23 cellular contexts compared by ENCODE assay signal in the genomic region with DNA sequence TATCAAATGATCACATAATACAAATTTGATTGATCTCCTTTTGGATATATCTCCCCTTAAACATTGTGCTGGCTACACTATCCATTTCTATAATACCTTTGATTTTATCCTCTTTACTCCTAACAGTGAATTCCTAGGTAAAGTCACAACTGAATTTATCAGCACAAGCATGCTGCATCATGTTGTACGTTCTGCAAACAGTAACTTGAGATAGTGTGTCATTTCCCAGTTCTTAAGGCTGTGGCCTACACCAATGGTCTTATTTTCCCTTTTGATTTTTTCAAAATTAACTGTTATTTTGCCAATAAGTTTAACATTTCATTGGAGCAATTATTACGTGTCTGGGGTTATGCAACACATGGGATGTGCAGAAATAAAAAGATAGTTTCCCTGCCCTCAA. TPM values are rescaled to one million over a fixed set of nuclear protein-coding genes. Genes with fewer than 3 reads are reported as not detected.
A peak's percentile ranks its signal among the peaks of the same experiment; 100 is the strongest.
DNase-seq lines count a peak whose midpoint lies in the region; ATAC-seq, FAIRE-seq and TF ChIP-seq lines count a peak whose summit lies in the region.
"Had no signal": no experiment of that assay in that cellular context is flagged by ENCODE, and none has a peak within 500 bp of the region (broad histone marks: within the 10 kb centered on the region; RNA-seq: fewer than 3 reads in every experiment).

No MANE protein-coding gene starts in this region.

- peaks cover 5% of the 10 kb centered on the region for H3K36me3 Mint-ChIP-seq in T-helper 17 cell (ENCODE audit: low read depth)

- H3K4me3 ChIP-seq in cardiac muscle cell (no peak overlapping the region), endothelial cell of umbilical vein (replicated peaks in 1 of 3; ENCODE audit: insufficient read depth in 1 of 3, low read depth in 1 of 3, low read length in 3 of 3) (no peak overlapping the region), mesenchymal stem cell (ENCODE audit: insufficient read depth in 1 of 2, low read depth in 1 of 2, low read length in 2 of 2) (no peak overlapping the region)
- H3K4me3 ChIP-seq: body of pancreas, GM12878, MG63, tibial nerve had no signal

- no peaks in the 10 kb centered on the region for H3K27me3 Mint-ChIP-seq in T-helper 17 cell
- no peaks in the 10 kb centered on the region for H3K27me3 Mint-ChIP-seq in stimulated activated naive CD8-positive, alpha-beta T cell treated with anti-CD3 and anti-CD28 coated beads, Interleukin-15, amount 100 ng/mL, for 72 hours

- H3K9ac ChIP-seq in endothelial cell of umbilical vein (replicated peaks; ENCODE audit: extremely low read depth, insufficient read depth, low read length) (peak overlapping the region; percentile 56), mesenchymal stem cell (ENCODE audit: low read length) (no peak overlapping the region)

- POLR2A ChIA-PET in endothelial cell of umbilical vein (lab: Charles Lee): interaction anchor here (1.0 kb wide), 1 partner anchor 38 kb away, joined by 4 read pairs; no protein-coding TSS in a partner anchor

- H3K4me3 Mint-ChIP-seq in T-helper 17 cell: peak overlapping the region; percentile 81
- peak overlapping the region; percentile 74 to 85 for H3K4me3 Mint-ChIP-seq in stimulated activated naive CD8-positive, alpha-beta T cell treated with anti-CD3 and anti-CD28 coated beads, Interleukin-15, amount 100 ng/mL, for 72 hours
- H3K4me3 Mint-ChIP-seq: neural crest cell had no signal

- H3K27ac Mint-ChIP-seq in T-helper 17 cell: peak overlapping the region; percentile 100
- peak overlapping the region in 1 of 2 donors; percentile 81 for H3K27ac Mint-ChIP-seq in stimulated activated naive CD8-positive, alpha-beta T cell treated with anti-CD3 and anti-CD28 coated beads, Interleukin-15, amount 100 ng/mL, for 72 hours

- peaks cover 0 to 10% of the 10 kb centered on the region in 2 donors for H3K9me3 Mint-ChIP-seq in stimulated activated naive CD8-positive, alpha-beta T cell treated with anti-CD3 and anti-CD28 coated beads, Interleukin-15, amount 100 ng/mL, for 72 hours
- H3K9me3 Mint-ChIP-seq: neural crest cell had no signal

- H4K20me1 ChIP-seq in endothelial cell of umbilical vein (replicated peaks; ENCODE audit: control insufficient read depth, extremely low read depth, insufficient read depth, low read length): no peaks in the 10 kb centered on the region

- H3K9me1 ChIP-seq in endothelial cell of umbilical vein (replicated peaks; ENCODE audit: control insufficient read depth, extremely low read depth, insufficient read depth, low read length): no peaks in the 10 kb centered on the region

- DNase-seq in cardiac muscle cell (ENCODE audit: low read depth in 1 of 2, low spot score in 1 of 2) (no peak), cardiac septum (ENCODE audit: low spot score) (no peak), T-helper 17 cell (no peak), endothelial cell of umbilical vein (ENCODE audit: low read depth, low spot score) (no peak), mesenchymal stem cell (no peak)
- no peak for DNase-seq in stimulated activated naive CD8-positive, alpha-beta T cell treated with anti-CD3 and anti-CD28 coated beads, Interleukin-15, amount 100 ng/mL, for 72 hours
- no peak for DNase-seq in stimulated activated CD8-positive, alpha-beta memory T cell treated with anti-CD3 and anti-CD28 coated beads, Interleukin-4, amount 100 ng/mL, for 48 hours
- DNase-seq: activated CD4-positive, alpha-beta T cell treated with anti-CD3 and anti-CD28 coated beads for 48 hours; activated gamma-delta T cell; body of pancreas; GDM1; heart right ventricle; mesendoderm; MG63; NCI-H187; NCI-H524 treated with DMSO at 0.1 percent for 48 hours had no signal

- no peak overlapping the region for H3K4ac ChIP-seq in mesenchymal stem cell (ENCODE audit: low read depth in 1 of 2, low read length in 2 of 2)

- intact Hi-C loops in cardiac septum (cut with DNase I) (no loop called here), endothelial cell of umbilical vein (cut with micrococcal nuclease) (loop anchor here (1.0 kb wide), 2 partner anchors 8 to 19 kb away; no protein-coding TSS in a partner anchor)

- H4K91ac ChIP-seq in mesenchymal stem cell (ENCODE audit: low read length): no peak overlapping the region

- CTCF ChIA-PET in endothelial cell of umbilical vein (lab: Charles Lee): interaction anchor here (0.7 to 3.0 kb wide), 6 partner anchors 8 to 49 kb away, joined by 3 to 17 read pairs (median 4); partner anchors contain the start of gene PRKCH

- H3K79me1 ChIP-seq in mesenchymal stem cell (replicated peaks; ENCODE audit: low read length, poor library complexity, severe bottlenecking): no peaks in the 10 kb centered on the region

- H2AFZ ChIP-seq in endothelial cell of umbilical vein (ENCODE audit: low read depth, low read length): no peak overlapping the region
- no peak overlapping the region for H2AFZ ChIP-seq in mesenchymal stem cell (ENCODE audit: low read depth, low read length)

- H2AK5ac ChIP-seq in mesenchymal stem cell (ENCODE audit: low read length, severe bottlenecking): no peak overlapping the region

- ATAC-seq in T-helper 17 cell (no peak), HG03457 (IDR thresholded peaks at IDR 0.05; ENCODE audit: unreplicated experiment) (no peak)
- ATAC-seq in stimulated activated naive CD8-positive, alpha-beta T cell treated with anti-CD3 and anti-CD28 coated beads, Interleukin-15, amount 100 ng/mL, for 72 hours: no peak
- ATAC-seq: body of pancreas, GM12878 had no signal

- H3K4me1 ChIP-seq in cardiac muscle cell (ENCODE audit: low read depth) (peaks cover 82% of the 10 kb centered on the region), endothelial cell of umbilical vein (ENCODE audit: control insufficient read depth, extremely low read depth, insufficient read depth, low read length) (peaks cover 82% of the 10 kb centered on the region), mesenchymal stem cell (ENCODE audit: control insufficient read depth, insufficient read depth, low read depth, low read length) (no peaks in the 10 kb centered on the region)
- H3K4me1 ChIP-seq: body of pancreas had no signal

- dilution Hi-C loops in endothelial cell of umbilical vein (cut with MboI; ENCODE audit: extremely low pct_ligation_motif_present, low sequenced_read_pairs): no loop called here

- no peaks in the 10 kb centered on the region for H3K9me3 ChIP-seq in cardiac muscle cell (ENCODE audit: low read depth)
- H3K9me3 ChIP-seq in T-helper 17 cell (ENCODE audit: control insufficient read depth, low read length, poor library complexity, severe bottlenecking): no peaks in the 10 kb centered on the region
- H3K9me3 ChIP-seq in endothelial cell of umbilical vein (replicated peaks; ENCODE audit: control insufficient read depth, insufficient read depth, low read length): no peaks in the 10 kb centered on the region
- H3K9me3 ChIP-seq in mesenchymal stem cell (ENCODE audit: control insufficient read depth, low read length): no peaks in the 10 kb centered on the region
- H3K9me3 ChIP-seq: body of pancreas, heart right ventricle, MG63, tibial nerve had no signal

- H4K8ac ChIP-seq in mesenchymal stem cell (ENCODE audit: low read length): no peak overlapping the region

- H3K18ac ChIP-seq in mesenchymal stem cell (ENCODE audit: low read depth in 1 of 2, low read length in 2 of 2): no peak overlapping the region

- no peak for TF ChIP-seq POLR2A in endothelial cell of umbilical vein (IDR thresholded peaks at IDR 0.05; ENCODE audit: low read depth, low read length)

- H2BK12ac ChIP-seq in mesenchymal stem cell (ENCODE audit: low read length in 2 of 2): no peak overlapping the region

- no peak for FAIRE-seq in endothelial cell of umbilical vein (lab: Jason Lieb, UNC)
- FAIRE-seq: D721Med, GM12878, islet of Langerhans, TTC549 had no signal

- peaks cover 90% of the 10 kb centered on the region for H3K79me2 ChIP-seq in endothelial cell of umbilical vein (ENCODE audit: control insufficient read depth, insufficient read depth, low read length)

- H3K23ac ChIP-seq in mesenchymal stem cell (ENCODE audit: low read length in 2 of 2): no peak overlapping the region

- BruUV-seq in endothelial cell of umbilical vein (replicated peaks; lab: Mats Ljungman, UMichigan): no TSS peak

- H3K14ac ChIP-seq in mesenchymal stem cell (ENCODE audit: low read length in 2 of 2): no peak overlapping the region

- H3K36me3 ChIP-seq in cardiac muscle cell (no peaks in the 10 kb centered on the region), endothelial cell of umbilical vein (ENCODE audit: control insufficient read depth in 2 of 2, extremely low read depth in 1 of 2, insufficient read depth in 2 of 2, low read length in 2 of 2) (no peaks in the 10 kb centered on the region), mesenchymal stem cell (ENCODE audit: control insufficient read depth in 1 of 2, insufficient read depth in 2 of 2, low read depth in 1 of 2, low read length in 2 of 2) (no peaks in the 10 kb centered on the region)
- H3K36me3 ChIP-seq: heart right ventricle, MG63, tibial nerve had no signal

- peak overlapping the region; percentile 77 for H3K4me2 ChIP-seq in endothelial cell of umbilical vein (ENCODE audit: insufficient read depth, low read length)
- no peak overlapping the region for H3K4me2 ChIP-seq in mesenchymal stem cell (ENCODE audit: low read length, poor library complexity, severe bottlenecking)

- no peak for TF ChIP-seq CTCF in cardiac muscle cell (IDR thresholded peaks at IDR 0.05; ENCODE audit: low read depth, low read length)
- no peak for TF ChIP-seq CTCF in endothelial cell of umbilical vein (IDR thresholded peaks at IDR 0.05; ENCODE audit: extremely low read depth in 1 of 2, insufficient read depth in 1 of 2, low read depth in 1 of 2, low read length in 2 of 2)

- H3K27ac ChIP-seq in cardiac muscle cell (peak overlapping the region; percentile 93), endothelial cell of umbilical vein (ENCODE audit: insufficient read depth, low read depth, low read length) (peak overlapping the region; percentile 76), mesenchymal stem cell (ENCODE audit: low read length, poor library complexity, severe bottlenecking) (no peak overlapping the region)
- H3K27ac ChIP-seq: body of pancreas had no signal

- H2BK15ac ChIP-seq in mesenchymal stem cell (ENCODE audit: low read depth, poor library complexity, severe bottlenecking): no peak overlapping the region

- H3K4me1 Mint-ChIP-seq in T-helper 17 cell: peaks cover 91% of the 10 kb centered on the region
- H3K4me1 Mint-ChIP-seq in stimulated activated naive CD8-positive, alpha-beta T cell treated with anti-CD3 and anti-CD28 coated beads, Interleukin-15, amount 100 ng/mL, for 72 hours: peaks cover 96% of the 10 kb centered on the region

- H2BK5ac ChIP-seq in mesenchymal stem cell (ENCODE audit: low read depth, low read length, poor library complexity, severe bottlenecking): no peak overlapping the region

- no peak overlapping the region for H2BK120ac ChIP-seq in mesenchymal stem cell (ENCODE audit: low read depth, low read length)

- WGBS in mesenchymal stem cell: 56% methylated on average over 1 of the region's 2 CpGs

- H3K27me3 ChIP-seq in cardiac muscle cell: no peaks in the 10 kb centered on the region
- no peaks in the 10 kb centered on the region for H3K27me3 ChIP-seq in endothelial cell of umbilical vein (ENCODE audit: control insufficient read depth in 2 of 2, insufficient read depth in 2 of 2, low read length in 2 of 2)
- H3K27me3 ChIP-seq in mesenchymal stem cell (ENCODE audit: control insufficient read depth in 1 of 2, insufficient read depth in 1 of 2, low read length in 2 of 2): peaks cover 0 to 2% of the 10 kb centered on the region in 2 experiments
- H3K27me3 ChIP-seq: body of pancreas, heart right ventricle, MG63, tibial nerve had no signal

RNA-seq across cellular contexts. Expression of gene PRKCH, which starts 24.8 kb away (rescaled TPM):
- total RNA-seq in cardiac muscle cell (64.0 and 128 TPM in 2 replicates), cardiac septum (17.0 TPM), T-helper 17 cell (100 to 1,000 TPM; 328 to 342 TPM), endothelial cell of umbilical vein (101 and 103 TPM in 2 replicates)
- polyA plus RNA-seq in cardiac muscle cell (51.0 and 113 TPM in 2 replicates), endothelial cell of umbilical vein (97.7 and 100 TPM in 2 replicates)
- 113 and 120 TPM in 2 replicates for polyA plus RNA-seq in endothelial cell of umbilical vein (2011; cell fraction: cytosol; rRNA removed)
- 105 and 108 TPM in 2 replicates for polyA plus RNA-seq in endothelial cell of umbilical vein (2011; cell fraction: nucleus; rRNA removed)
- polyA plus RNA-seq in endothelial cell of umbilical vein (2012): 54.4 and 93.2 TPM in 2 replicates
- 323 and 360 TPM in 2 replicates for polyA minus RNA-seq in endothelial cell of umbilical vein
- polyA minus RNA-seq in endothelial cell of umbilical vein (2011; cell fraction: cytosol; rRNA and poly(A)+ RNA removed): 1.2 TPM
- 293 and 389 TPM in 2 replicates for polyA minus RNA-seq in endothelial cell of umbilical vein (2011; cell fraction: nucleus; rRNA and poly(A)+ RNA removed)
- polyA plus RNA-seq in mesenchymal stem cell (2013, experiment 1 of 2): 0.58 TPM
- 0.30 TPM for polyA plus RNA-seq in mesenchymal stem cell (2013, experiment 2 of 2)
